In genomic region chr1:162022626-162023025, GRCh38 we compare ENCODE assay signal across 13 cellular contexts. TPM values are rescaled to one million over a fixed set of nuclear protein-coding genes. Genes with fewer than 3 reads are reported as not detected.
DNase-seq lines count a peak whose midpoint lies in the region; ATAC-seq and TF ChIP-seq lines count a peak whose summit lies in the region.
"Had no signal": no experiment of that assay in that cellular context is flagged by ENCODE, and none has a peak within 500 bp of the region (broad histone marks: within the 10 kb centered on the region; RNA-seq: fewer than 3 reads in every experiment).

No MANE protein-coding gene starts in this region.

- peaks cover 6 to 77% (median 37%) of the 10 kb centered on the region in 9 donors for H3K4me1 ChIP-seq in heart right ventricle
- no peaks in the 10 kb centered on the region for H3K4me1 ChIP-seq in uterus

- peaks cover 11 to 17% (median 14%) of the 10 kb centered on the region in 3 donors for H3K4me1 Mint-ChIP-seq in naive B cell

- DNase-seq in heart right ventricle (no peak), cardiac septum (ENCODE audit: low spot score) (no peak), brain microvascular endothelial cell (no peak), naive B cell (no peak), uterus (no peak), ecto neural progenitor cell (ENCODE audit: low spot score) (no peak), ureter (ENCODE audit: low spot score) (no peak), NCI-H1436 treated with DMSO at 0.1 percent for 48 hours (lab: John Stamatoyannopoulos, UW) (no peak)
- DNase-seq: activated gamma-delta T cell treated with Interleukin-2 at 50 U/mL for 16 hours, esophagus squamous epithelium, left ventricle myocardium superior, NCI-H446 had no signal

- TF ChIP-seq CTCF in heart right ventricle (IDR thresholded peaks at IDR 0.05) (no peak), brain microvascular endothelial cell (IDR thresholded peaks at IDR 0.05; ENCODE audit: low read depth, low read length, missing control alignments) (no peak), uterus (IDR thresholded peaks at IDR 0.05) (no peak)

- H3K27me3 Mint-ChIP-seq in naive B cell, result peaks cover 45 to 72% (median 68%) of the 10 kb centered on the region in 3 donors

- peak overlapping the region in 1 of 6 donors; percentile 75 for H3K27ac Mint-ChIP-seq in naive B cell

- H3K4me3 Mint-ChIP-seq in naive B cell, result peak overlapping the region in 6 of 8 donors; percentile 23 to 90 (median 83)

- no peak for ATAC-seq in heart right ventricle
- no peak for ATAC-seq in naive B cell (ENCODE audit: low read depth in 2 of 2)

- H3K36me3 Mint-ChIP-seq in naive B cell, result no peaks in the 10 kb centered on the region

- intact Hi-C loops in heart right ventricle (cut with DNase I), result loop anchor here in 3 of 10 donors (5.0 to 10.0 kb wide), 4 partner anchors 48 to 230 kb away; no protein-coding TSS in a partner anchor
- intact Hi-C loops in cardiac septum (cut with DNase I), result no loop called here
- intact Hi-C loops in uterus (cut with DNase I; ENCODE audit: low total_unique reads), result no loop called here

- peaks cover 0 to 8% (median 4%) of the 10 kb centered on the region in 7 donors for H3K9me3 Mint-ChIP-seq in naive B cell

- in situ Hi-C loops in brain microvascular endothelial cell (cut with HindIII; ENCODE audit: low pct_ligation_motif_present, low sequenced_read_pairs), result no loop called here

- WGBS in heart right ventricle, 2 donors, result 78 to 84% methylated on average over 9 of the region's 9 CpGs

- H3K4me3 ChIP-seq in heart right ventricle (peak overlapping the region in 6 of 10 donors; percentile 48 to 79 (median 66)), brain microvascular endothelial cell (ENCODE audit: low read depth, low read length) (peak overlapping the region; percentile 84), uterus (peak overlapping the region in 1 of 2 donors; percentile 47)

- H3K27me3 ChIP-seq in heart right ventricle (peaks cover 0 to 40% (median 11%) of the 10 kb centered on the region in 7 donors), brain microvascular endothelial cell (replicated peaks) (no peaks in the 10 kb centered on the region), uterus (no peaks in the 10 kb centered on the region)

- H3K27ac ChIP-seq in heart right ventricle (peak overlapping the region in 2 of 10 donors; percentile 49 to 88), brain microvascular endothelial cell (no peak overlapping the region), uterus (peak overlapping the region; percentile 42 to 56)

- H3K36me3 ChIP-seq in heart right ventricle (peaks cover 0 to 22% (median 0%) of the 10 kb centered on the region in 9 donors), brain microvascular endothelial cell (replicated peaks) (no peaks in the 10 kb centered on the region), uterus (no peaks in the 10 kb centered on the region)
- H3K36me3 ChIP-seq: esophagus squamous epithelium had no signal

- H3K9me3 ChIP-seq in heart right ventricle (peaks cover 0 to 6% (median 0%) of the 10 kb centered on the region in 11 donors), uterus (no peaks in the 10 kb centered on the region)
- H3K9me3 ChIP-seq: esophagus squamous epithelium had no signal

- TF ChIP-seq POLR2A in uterus (IDR thresholded peaks at IDR 0.05), result no peak

RNA-seq across cellular contexts. Expression of gene OLFML2B, which starts 1.0 kb away (rescaled TPM):
- total RNA-seq in heart right ventricle, result 10 to 100 TPM in 1 of 10 donors, 1 to 10 TPM in 7, under 1 TPM in 2; 0.73 to 23.4 (median 1.5) TPM
- 1 to 10 TPM; 1.0 to 3.9 TPM for polyA plus RNA-seq in heart right ventricle
- 6.4 TPM for total RNA-seq in cardiac septum
- polyA plus RNA-seq in naive B cell (ENCODE audit: low read depth in 6 of 6), result not detected
- 10 to 100 TPM in 3 of 4 donors, 1 to 10 TPM in 1; 8.5 to 38.4 (median 12.9) TPM for total RNA-seq in uterus
- total RNA-seq in ureter, result 3.4 TPM
- total RNA-seq: GM12878 had no signal
- polyA plus RNA-seq: GM12878 had no signal

RNA-seq across cellular contexts. Expression of gene NOS1AP, which starts 46.9 kb away (rescaled TPM):
- 1 to 10 TPM; 1.7 to 7.1 (median 4.7) TPM for total RNA-seq in heart right ventricle
- polyA plus RNA-seq in heart right ventricle, result 1 to 10 TPM in 1 of 2 donors, under 1 TPM in 1; 0.19 to 1.1 TPM
- 2.0 TPM for total RNA-seq in cardiac septum
- polyA plus RNA-seq in naive B cell (ENCODE audit: low read depth in 6 of 6), result not detected
- 1 to 10 TPM in 2 of 4 donors, under 1 TPM in 1, not detected in 1; under 0.01 to 5.3 (median 1.9) TPM for total RNA-seq in uterus
- 7.0 TPM for total RNA-seq in ureter
